Comparison of ENCODE assay signal across 18 cellular contexts in genomic region chr13:111853146-111853545, GRCh38.
"Had no signal": no experiment of that assay in that cellular context is flagged by ENCODE, and none has a peak within 500 bp of the region (broad histone marks: within the 10 kb centered on the region; RNA-seq: fewer than 3 reads in every experiment).

No MANE protein-coding gene starts in this region.

- H3K4me1 Mint-ChIP-seq: naive thymus-derived CD4-positive, alpha-beta T cell; stimulated activated memory B cell treated with anti-CD40 and anti-IgM and Interleukin-4, amounts not matched to agents 10 μg/mL and 1 μg/mL and 100 μg/mL, for 72 hours had no signal

- H3K9me3 Mint-ChIP-seq: stimulated activated naive CD8-positive, alpha-beta T cell treated with anti-CD3 and anti-CD28 coated beads, Interleukin-15, Interleukin-2, amounts not matched to agents 100 ng/mL and 50 ng/mL, for 24 hours had no signal

- H3K36me3 ChIP-seq: esophagus squamous epithelium, gastroesophageal sphincter, ovary, right lobe of liver, tibial artery, upper lobe of right lung, vagina had no signal

- H3K27me3 ChIP-seq: ovary, right lobe of liver, vagina had no signal

- H3K4me3 ChIP-seq: esophagus squamous epithelium, gastroesophageal sphincter, ovary, right lobe of liver, tibial artery, upper lobe of right lung, vagina had no signal

- H3K27ac Mint-ChIP-seq: naive thymus-derived CD4-positive, alpha-beta T cell; stimulated activated memory B cell treated with anti-CD40 and anti-IgM and Interleukin-4, amounts not matched to agents 10 μg/mL and 1 μg/mL and 100 μg/mL, for 72 hours; stimulated activated naive CD8-positive, alpha-beta T cell treated with anti-CD3 and anti-CD28 coated beads, Interleukin-15, Interleukin-2, amounts not matched to agents 100 ng/mL and 50 ng/mL, for 24 hours had no signal

- H3K36me3 Mint-ChIP-seq: naive thymus-derived CD4-positive, alpha-beta T cell; stimulated activated memory B cell treated with anti-CD40 and anti-IgM and Interleukin-4, amounts not matched to agents 10 μg/mL and 1 μg/mL and 100 μg/mL, for 72 hours had no signal

- H3K27ac ChIP-seq: esophagus squamous epithelium, gastroesophageal sphincter, ovary, right lobe of liver, tibial artery, upper lobe of right lung, vagina had no signal

- ATAC-seq: gastroesophageal sphincter; left colon; left ventricle myocardium superior; naive thymus-derived CD4-positive, alpha-beta T cell; right lobe of liver; stimulated activated memory B cell treated with anti-CD40 and anti-IgM and Interleukin-4, amounts not matched to agents 10 μg/mL and 1 μg/mL and 100 μg/mL, for 72 hours; upper lobe of right lung had no signal

- H3K4me1 ChIP-seq: esophagus squamous epithelium, gastroesophageal sphincter, right lobe of liver, tibial artery, upper lobe of right lung, vagina had no signal

- H3K27me3 Mint-ChIP-seq: stimulated activated memory B cell treated with anti-CD40 and anti-IgM and Interleukin-4, amounts not matched to agents 10 μg/mL and 1 μg/mL and 100 μg/mL, for 72 hours had no signal

- H3K9me3 ChIP-seq: esophagus squamous epithelium, ovary, right lobe of liver, upper lobe of right lung, vagina had no signal

- DNase-seq: effector memory CD4-positive, alpha-beta T cell; esophagus squamous epithelium; foreskin fibroblast; glutamatergic neuron; hippocampal formation; left colon; left ventricle myocardium superior; naive thymus-derived CD4-positive, alpha-beta T cell; nucleus accumbens; ovary; stimulated activated CD4-positive, alpha-beta T cell treated with anti-CD3 and anti-CD28 coated beads, Interleukin-4, amount 100 ng/mL, for 1 hour; upper lobe of right lung had no signal

- H3K4me3 Mint-ChIP-seq: naive thymus-derived CD4-positive, alpha-beta T cell; stimulated activated memory B cell treated with anti-CD40 and anti-IgM and Interleukin-4, amounts not matched to agents 10 μg/mL and 1 μg/mL and 100 μg/mL, for 72 hours; stimulated activated naive CD8-positive, alpha-beta T cell treated with anti-CD3 and anti-CD28 coated beads, Interleukin-15, Interleukin-2, amounts not matched to agents 100 ng/mL and 50 ng/mL, for 24 hours had no signal
